Comparison of ENCODE assay signal across 24 cellular contexts in the genomic region with DNA sequence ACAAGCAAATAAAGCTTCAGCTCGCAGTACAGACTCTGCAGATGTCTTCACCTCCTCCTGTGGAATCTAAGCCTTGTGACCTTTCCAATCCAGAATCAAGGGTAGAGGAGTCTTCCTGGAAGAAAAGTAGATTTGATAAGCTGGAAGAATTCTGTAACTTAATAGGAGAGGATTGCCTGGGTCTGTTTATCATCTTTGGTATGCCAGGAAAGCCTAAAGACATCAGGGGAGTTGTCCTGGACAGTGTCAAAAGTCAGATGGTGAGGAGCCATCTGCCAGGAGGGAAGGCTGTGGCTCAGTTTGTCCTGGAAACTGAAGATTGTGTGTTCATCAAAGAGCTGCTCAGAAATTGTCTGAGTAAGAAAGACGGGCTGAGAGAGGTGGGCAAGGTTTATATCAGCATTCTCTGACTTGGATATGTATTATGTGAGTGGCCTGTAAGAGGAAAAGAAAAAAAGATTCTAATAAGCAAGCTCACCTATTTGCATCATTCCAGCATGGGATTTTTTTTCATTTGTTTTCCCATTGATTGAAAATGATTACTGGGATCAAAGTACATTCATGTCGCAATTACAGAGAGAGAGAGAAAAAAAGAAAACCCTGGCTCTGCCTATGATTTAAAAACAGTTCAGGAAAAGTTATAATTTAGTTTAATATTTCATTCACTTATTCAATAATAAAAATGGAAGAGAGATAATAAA. TPM values are rescaled to one million over a fixed set of nuclear protein-coding genes. Genes with fewer than 3 reads are reported as not detected.
"Had no signal": no experiment of that assay in that cellular context is flagged by ENCODE, and none has a peak within 500 bp of the region (broad histone marks: within the 10 kb centered on the region; RNA-seq: fewer than 3 reads in every experiment).

No MANE protein-coding gene starts in this region.

- ATAC-seq: activated naive CD8-positive, alpha-beta T cell treated with anti-CD3 and anti-CD28 coated beads, Interleukin-2, amount 50 U/mL, for 24 hours; naive thymus-derived CD8-positive, alpha-beta T cell; stimulated activated naive B cell treated with anti-CD40 and anti-IgM and Interleukin-4, amounts not matched to agents 10 μg/mL and 1 μg/mL and 100 μg/mL, for 72 hours had no signal

- H3K27me3 ChIP-seq: ovary, sigmoid colon, spleen, thyroid gland, uterus had no signal

- FAIRE-seq: astrocyte, bronchial epithelial cell had no signal

- DNase-seq: activated CD4-positive, alpha-beta T cell treated with anti-CD3 and anti-CD28 coated beads for 1 hour; activated CD8-positive, alpha-beta memory T cell treated with anti-CD3 and anti-CD28 coated beads for 24 hours; activated CD8-positive, alpha-beta memory T cell treated with anti-CD3 and anti-CD28 coated beads, Interleukin-2, amount 50 U/mL, for 48 hours; activated effector memory CD4-positive, alpha-beta T cell treated with Interleukin-2 at 50 U/mL for 16 hours; activated naive CD4-positive, alpha-beta T cell treated with anti-CD3 and anti-CD28 coated beads, Interleukin-2, amount 10 ng/mL, durations not matched to agents 7 days and 5 days; activated naive CD8-positive, alpha-beta T cell treated with anti-CD3 and anti-CD28 coated beads, Interleukin-2, amount 50 U/mL, for 24 hours; activated T-cell treated with anti-CD3 and anti-CD28 coated beads, Interleukin-2, amount 50 U/mL, for 48 hours; dermis blood vessel endothelial cell; foreskin fibroblast; hippocampal formation; islet precursor cell; mammary epithelial cell; naive thymus-derived CD8-positive, alpha-beta T cell; ovary; sigmoid colon; spleen; stimulated activated naive B cell treated with anti-CD40 and anti-IgM and Interleukin-4, amounts not matched to agents 10 μg/mL and 1 μg/mL and 100 μg/mL, for 72 hours; T-helper 2 cell; thyroid gland; uterus had no signal

- H3K9me3 ChIP-seq: ovary, sigmoid colon, spleen, thyroid gland, uterus had no signal

- H3K27ac ChIP-seq: ovary, sigmoid colon, spleen, thyroid gland, uterus, VCaP had no signal

- H3K36me3 ChIP-seq: ovary, uterus had no signal

- H3K4me1 ChIP-seq: spleen, thyroid gland, uterus had no signal

- H3K4me3 ChIP-seq: ovary, sigmoid colon, spleen, thyroid gland, uterus had no signal

RNA-seq across cellular contexts. Expression of a gene that starts 0.8 kb away (rescaled TPM):
- total RNA-seq: mononuclear cell; naive thymus-derived CD8-positive, alpha-beta T cell had no signal
- polyA plus RNA-seq: naive thymus-derived CD8-positive, alpha-beta T cell had no signal
